Comparison of ENCODE assay signal across 8 cellular contexts in genomic region chr1:212035123-212035834, GRCh38. TPM values are rescaled to one million over a fixed set of nuclear protein-coding genes. Genes with fewer than 3 reads are reported as not detected.
DNase-seq lines count a peak whose midpoint lies in the region; ATAC-seq, FAIRE-seq and TF ChIP-seq lines count a peak whose summit lies in the region.

Gene DTL (plus strand): TSS chr1:212035748. CDS start chr1:212035891, 143 bp downstream.
Gene INTS7 (minus strand): TSS chr1:212035557. CDS start chr1:212035437, 120 bp downstream.

- intact Hi-C loops in Right ventricle myocardium superior (cut with DNase I), result no loop called here
- intact Hi-C loops in pancreas (cut with DNase I), result loop anchor here in 1 of 3 donors (10.0 kb wide), 1 partner anchor 350 kb away; no protein-coding TSS in a partner anchor

- no peaks in the 10 kb centered on the region for H3K9me3 ChIP-seq in adipocyte (ENCODE audit: control insufficient read depth, low read length)
- H3K9me3 ChIP-seq in pancreas, result no peaks in the 10 kb centered on the region
- no peaks in the 10 kb centered on the region for H3K9me3 ChIP-seq in tibial nerve

- TF ChIP-seq EP300 in tibial nerve (IDR thresholded peaks at IDR 0.05), result peak in 1 of 2 donors; percentile 84

- ATAC-seq in HG02840 (IDR thresholded peaks at IDR 0.05; ENCODE audit: low FRiP score, unreplicated experiment), result peak; percentile 76
- ATAC-seq in Right ventricle myocardium superior (ENCODE audit: poor library complexity), result peak; percentile 99
- ATAC-seq in pancreas, result peak; percentile 91 to 97 (median 96)

- DNase-seq in GM12891 (ENCODE audit: insufficient read length, low spot score) (peak; percentile 87), NCI-H1436 (lab: John Stamatoyannopoulos, UW) (peak; percentile 100), T follicular helper cell (ENCODE audit: low read depth) (peak; percentile 96), adipocyte (ENCODE audit: low read depth) (peak; percentile 100), Right ventricle myocardium superior (peak; percentile 99), pancreas (peak; percentile 98 to 100 (median 99)), tibial nerve (ENCODE audit: low spot score in 2 of 2) (peak; percentile 95 to 98)

- H3K4me1 ChIP-seq in adipocyte (ENCODE audit: control insufficient read depth, insufficient read depth, low read length) (peaks cover 25% of the 10 kb centered on the region), pancreas (peaks cover 0 to 18% (median 4%) of the 10 kb centered on the region in 3 donors), tibial nerve (peaks cover 0 to 40% (median 13%) of the 10 kb centered on the region in 4 donors)

- no peaks in the 10 kb centered on the region for H3K36me3 ChIP-seq in adipocyte (ENCODE audit: control insufficient read depth, insufficient read depth, low read length, severe bottlenecking)
- no peaks in the 10 kb centered on the region for H3K36me3 ChIP-seq in pancreas
- H3K36me3 ChIP-seq in tibial nerve, result no peaks in the 10 kb centered on the region

- H3K9ac ChIP-seq in adipocyte (ENCODE audit: low read length), result peak within 1 kb of the TSS; percentile 90

- peak; percentile 99 for FAIRE-seq in GM12891 (lab: Jason Lieb, UNC)
- FAIRE-seq in pancreas (lab: Jason Lieb, UNC), result peak; percentile 95

- TF ChIP-seq CTCF in pancreas (IDR thresholded peaks at IDR 0.05) (peak; percentile 75 to 92 (median 89)), tibial nerve (IDR thresholded peaks at IDR 0.05) (peak; percentile 91 to 97 (median 96))

- WGBS in pancreas, 2 donors, result 0% methylated on average over 53 of the region's 53 CpGs
- whole genome bisulfite sequencing in tibial nerve, 2 donors, result 0 to 1% methylated on average over 50 to 52 of the region's 53 CpGs

- H3K27ac ChIP-seq in pancreas (peak within 1 kb of the TSS; percentile 71 to 88 (median 80)), tibial nerve (peak within 1 kb of the TSS; percentile 69 to 94 (median 86))

- TF ChIP-seq POLR2A in GM12891 (IDR thresholded peaks at IDR 0.05; ENCODE audit: low read depth, low read length), result peak; percentile 87
- TF ChIP-seq POLR2A in tibial nerve (IDR thresholded peaks at IDR 0.05), result peak in 1 of 2 donors; percentile 59

- H3K4me3 ChIP-seq in adipocyte (ENCODE audit: low read length) (peak within 1 kb of the TSS; percentile 88), pancreas (peak within 1 kb of the TSS; percentile 38 to 65 (median 46)), tibial nerve (peak within 1 kb of the TSS; percentile 47 to 73 (median 63))

- H3K27me3 ChIP-seq in adipocyte (replicated peaks; ENCODE audit: control insufficient read depth, insufficient read depth, low read length) (no peaks in the 10 kb centered on the region), pancreas (no peaks in the 10 kb centered on the region), tibial nerve (no peaks in the 10 kb centered on the region)

TF ChIP-seq in GM12891, 5 proteins besides CTCF, POLR2A, EP300 and RAD21:
- TF ChIP-seq POLR2AphosphoS5 (IDR thresholded peaks at IDR 0.05; ENCODE audit: low read depth, low read length) (peak; percentile 88), POU2F2 (IDR thresholded peaks at IDR 0.05; ENCODE audit: low read depth, low read length) (peak; percentile 52), SPI1 (IDR thresholded peaks at IDR 0.05; ENCODE audit: low read depth, low read length) (peak; percentile 60), PAX5 (IDR thresholded peaks at IDR 0.05; ENCODE audit: insufficient read depth, low read length, severe bottlenecking) (no peak), TAF1 (IDR thresholded peaks at IDR 0.05; ENCODE audit: low read depth, low read length) (peak; percentile 87)

RNA-seq across cellular contexts. Expression of gene DTL, which starts in this region (rescaled TPM):
- 20.7 TPM for polyA plus RNA-seq in GM12891 (2012; ENCODE audit: low read depth, missing spikeins)
- total RNA-seq in Right ventricle myocardium superior (0.43 TPM), pancreas (1 to 10 TPM in 1 of 6 donors, under 1 TPM in 5; 0.05 to 1.1 (median 0.49) TPM), tibial nerve (under 1 TPM in 2 of 4 donors, not detected in 2; 0.21 to 0.90 TPM)
- polyA plus RNA-seq in pancreas, result under 1 TPM; 0.19 to 0.87 TPM

RNA-seq across cellular contexts. Expression of gene INTS7, which starts in this region (rescaled TPM):
- 10.7 TPM for polyA plus RNA-seq in GM12891 (2012; ENCODE audit: low read depth, missing spikeins)
- total RNA-seq in Right ventricle myocardium superior (8.2 TPM), pancreas (10 to 100 TPM in 1 of 6 donors, 1 to 10 TPM in 5; 3.3 to 10.1 (median 5.3) TPM), tibial nerve (10 to 100 TPM in 2 of 4 donors, 1 to 10 TPM in 2; 7.9 to 18.6 (median 9.6) TPM)
- polyA plus RNA-seq in pancreas, result 1 to 10 TPM; 3.1 to 4.5 TPM

Comparison
In these comparisons a context has a peak if more than half of its experiments do, and no peak if none do; other contexts are left out.
1. Peak in every context shown above with its lines: DNase-seq, ATAC-seq, H3K4me3 ChIP-seq and H3K27ac ChIP-seq.